ENCODE assay signal across 37 cellular contexts in the genomic region with DNA sequence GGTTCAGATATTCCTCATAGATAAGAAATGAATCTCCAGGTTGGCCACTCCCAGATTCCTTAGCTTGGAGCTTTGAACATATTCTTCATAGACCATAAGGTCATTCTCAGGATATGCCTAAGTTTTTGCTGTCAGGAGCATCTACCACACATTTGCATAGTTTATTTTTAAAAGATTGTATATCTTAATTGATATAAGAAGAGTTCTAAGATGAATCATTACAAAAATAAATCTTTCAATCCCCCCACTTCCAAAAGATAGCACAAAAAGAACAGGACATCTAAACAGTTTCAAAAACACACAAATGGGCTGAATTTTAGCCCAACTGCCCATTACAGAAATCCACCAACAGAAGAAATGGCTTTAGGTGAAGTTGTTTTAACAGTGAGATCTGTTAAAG.
"Had no signal": no experiment of that assay in that cellular context is flagged by ENCODE, and none has a peak within 500 bp of the region (broad histone marks: within the 10 kb centered on the region; RNA-seq: fewer than 3 reads in every experiment).

No MANE protein-coding gene starts in this region.

- FAIRE-seq: RCC 7860 had no signal

- H3K27ac Mint-ChIP-seq: activated B cell treated with CpG ODN at 0.5 μM for 24 hours; activated CD4-positive, alpha-beta memory T cell treated with anti-CD3 and anti-CD28 coated beads for 36 hours; activated naive CD4-positive, alpha-beta T cell treated with anti-CD3 and anti-CD28 coated beads, Interleukin-2, amount 10 ng/mL, durations not matched to agents 7 days and 5 days; activated naive CD8-positive, alpha-beta T cell; activated naive CD8-positive, alpha-beta T cell treated with anti-CD3 and anti-CD28 coated beads, Interleukin-2, amount 50 U/mL, for 24 hours had no signal

- H3K27ac ChIP-seq: cardiac muscle cell, PC-9, RWPE1, VCaP had no signal

- H2AFZ ChIP-seq: PC-9 had no signal

- H3K9me3 Mint-ChIP-seq: activated B cell treated with CpG ODN at 0.5 μM for 24 hours; activated CD4-positive, alpha-beta memory T cell treated with anti-CD3 and anti-CD28 coated beads for 36 hours; activated naive CD4-positive, alpha-beta T cell treated with anti-CD3 and anti-CD28 coated beads, Interleukin-2, amount 10 ng/mL, durations not matched to agents 7 days and 5 days; activated naive CD8-positive, alpha-beta T cell treated with anti-CD3 and anti-CD28 coated beads, Interleukin-2, amount 50 U/mL, for 24 hours had no signal

- H3K4me3 Mint-ChIP-seq: activated B cell treated with CpG ODN at 0.5 μM for 24 hours; activated CD4-positive, alpha-beta memory T cell treated with anti-CD3 and anti-CD28 coated beads for 36 hours; activated naive CD4-positive, alpha-beta T cell treated with anti-CD3 and anti-CD28 coated beads, Interleukin-2, amount 10 ng/mL, durations not matched to agents 7 days and 5 days; activated naive CD8-positive, alpha-beta T cell; activated naive CD8-positive, alpha-beta T cell treated with anti-CD3 and anti-CD28 coated beads, Interleukin-2, amount 50 U/mL, for 24 hours had no signal

- H3K4me1 Mint-ChIP-seq: activated B cell treated with CpG ODN at 0.5 μM for 24 hours; activated naive CD4-positive, alpha-beta T cell treated with anti-CD3 and anti-CD28 coated beads, Interleukin-2, amount 10 ng/mL, durations not matched to agents 7 days and 5 days; activated naive CD8-positive, alpha-beta T cell treated with anti-CD3 and anti-CD28 coated beads, Interleukin-2, amount 50 U/mL, for 24 hours had no signal

- H3K4me3 ChIP-seq: cardiac muscle cell, MG63, PC-9 had no signal

- H3K36me3 ChIP-seq: cardiac muscle cell, MG63 had no signal

- H3K27me3 ChIP-seq: cardiac muscle cell, MG63 had no signal

- H3K36me3 Mint-ChIP-seq: activated CD4-positive, alpha-beta memory T cell treated with anti-CD3 and anti-CD28 coated beads for 36 hours; activated naive CD4-positive, alpha-beta T cell treated with anti-CD3 and anti-CD28 coated beads, Interleukin-2, amount 10 ng/mL, durations not matched to agents 7 days and 5 days; activated naive CD8-positive, alpha-beta T cell had no signal

- H3K4me2 ChIP-seq: PC-9 had no signal

- DNase-seq: activated B cell treated with CpG ODN at 0.5 μM for 24 hours; activated CD4-positive, alpha-beta memory T cell treated with anti-CD3 and anti-CD28 coated beads for 36 hours; activated CD4-positive, alpha-beta T cell treated with anti-CD3 and anti-CD28 coated beads for 4 hours; activated CD4-positive, alpha-beta T cell treated with anti-CD3 and anti-CD28 coated beads, Interleukin-2, amount 50 U/mL, for 1 hour; activated CD4-positive, CD25-positive, alpha-beta regulatory T cell treated with anti-CD3 and anti-CD28 coated beads, Interleukin-2, amount 50 U/mL, for 72 hours; activated CD8-positive, alpha-beta memory T cell treated with anti-CD3 and anti-CD28 coated beads, Interleukin-2, amount 50 U/mL, for 4 hours; activated effector memory CD4-positive, alpha-beta T cell treated with Interleukin-2 at 50 U/mL for 16 hours; activated naive CD4-positive, alpha-beta T cell treated with anti-CD3 and anti-CD28 coated beads, Interleukin-2, amount 10 ng/mL, durations not matched to agents 7 days and 5 days; activated naive CD8-positive, alpha-beta T cell treated with anti-CD3 and anti-CD28 coated beads, Interleukin-2, amount 50 U/mL, for 24 hours; activated T-cell treated with anti-CD3 and anti-CD28 coated beads for 4 hours; activated T-cell treated with anti-CD3 and anti-CD28 coated beads, Interleukin-2, amount 50 U/mL, for 48 hours; amniotic stem cell; aorta; Karpas-422; MG63; NCI-H1048; NCI-H1105 treated with DMSO at 0.1 percent for 48 hours; NCI-H1436; NCI-H1694; NCI-H1930; NCI-H2081 treated with DMSO at 0.1 percent for 48 hours; NCI-H510A; NCI-H526; NCI-H748 treated with DMSO at 0.1 percent for 48 hours; NK-92 treated with Interleukin-12 subunit alpha and Interleukin-12 subunit beta, amount 100 ng/mL, for 24 hours; PC-9; SIG-M5; T-helper 1 cell; T-helper 2 cell; T-helper 9 cell had no signal

- H3K27me3 Mint-ChIP-seq: activated B cell treated with CpG ODN at 0.5 μM for 24 hours; activated naive CD8-positive, alpha-beta T cell had no signal

- H3K9me3 ChIP-seq: MG63 had no signal

- ATAC-seq: activated naive CD8-positive, alpha-beta T cell treated with anti-CD3 and anti-CD28 coated beads, Interleukin-2, amount 50 U/mL, for 24 hours; Right ventricle myocardium inferior; SK-N-SH treated with all-trans-retinoic acid at 6 μM for 48 hours had no signal
